In the genomic region with DNA sequence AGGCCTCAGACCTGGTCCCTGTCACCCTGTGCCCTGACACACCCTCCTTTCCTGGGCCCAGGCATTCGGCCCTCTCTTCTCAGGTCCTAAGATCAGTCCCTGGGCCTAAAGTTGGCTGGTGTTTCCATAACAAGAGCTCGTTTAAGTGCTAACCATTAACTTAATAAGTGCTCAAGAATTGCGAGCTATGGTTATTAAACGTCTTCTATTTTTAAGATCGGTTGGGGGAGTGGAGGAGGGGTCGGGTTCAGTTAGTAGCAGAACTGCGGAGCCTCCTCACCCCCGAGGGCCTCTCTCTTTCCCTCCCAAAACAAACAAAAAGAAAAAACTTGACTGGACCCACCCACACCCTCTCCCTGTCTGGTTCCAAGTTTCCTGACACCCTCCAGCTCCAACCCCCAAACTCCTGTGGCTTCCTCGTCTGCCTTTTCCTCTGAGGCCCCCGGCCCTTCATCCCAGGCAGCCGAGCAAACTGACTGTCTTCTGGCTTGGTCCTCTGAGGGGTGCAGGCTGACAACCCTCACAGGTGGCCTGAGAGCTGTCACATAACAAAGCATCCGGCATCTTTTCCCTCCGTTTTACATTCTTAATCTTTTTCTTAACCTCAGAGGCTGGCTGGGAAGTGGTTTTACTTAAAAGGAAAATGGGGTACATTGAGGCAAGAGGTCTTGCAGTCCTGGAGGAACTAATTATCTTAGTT, we compare ENCODE assay signal across 8 cellular contexts. TPM values are rescaled to one million over a fixed set of nuclear protein-coding genes. Genes with fewer than 3 reads are reported as not detected.
DNase-seq lines count a peak whose midpoint lies in the region; ATAC-seq and TF ChIP-seq lines count a peak whose summit lies in the region.

No MANE protein-coding gene starts in this region.

- TF ChIP-seq CTCF in coronary artery (IDR thresholded peaks at IDR 0.05): no peak
- TF ChIP-seq CTCF in nephron (IDR thresholded peaks at IDR 0.05; ENCODE audit: unreplicated experiment in 3 of 3): no peak

- peaks cover 61% of the 10 kb centered on the region for H3K4me1 ChIP-seq in CD4-positive, alpha-beta memory T cell (ENCODE audit: insufficient read depth, low read length)

- no peaks in the 10 kb centered on the region for H3K27me3 ChIP-seq in CD4-positive, alpha-beta memory T cell (ENCODE audit: insufficient read depth, low read length)

- peak overlapping the region; percentile 97 for H3K27ac ChIP-seq in CD4-positive, alpha-beta memory T cell (ENCODE audit: low read depth, low read length)
- peak overlapping the region; percentile 91 for H3K27ac ChIP-seq in KOPT-K1 (ENCODE audit: low read depth, low read length, poor library complexity, severe bottlenecking)
- peak overlapping the region; percentile 77 to 97 for H3K27ac ChIP-seq in coronary artery

- H3K4me3 Mint-ChIP-seq in CD4-positive, alpha-beta memory T cell: peak overlapping the region; percentile 91 to 97 (median 94)
- peak overlapping the region; percentile 95 to 97 (median 97) for H3K4me3 Mint-ChIP-seq in nephron

- no peaks in the 10 kb centered on the region for H3K9me3 ChIP-seq in CD4-positive, alpha-beta memory T cell (ENCODE audit: control insufficient read depth in 1 of 2, low read length in 2 of 2)
- H3K9me3 ChIP-seq in KOPT-K1 (ENCODE audit: insufficient read depth, low read length, poor library complexity, severe bottlenecking): no peaks in the 10 kb centered on the region

- peak overlapping the region; percentile 91 to 98 for H3K4me3 ChIP-seq in CD4-positive, alpha-beta memory T cell (ENCODE audit: low read length in 2 of 2)
- H3K4me3 ChIP-seq in coronary artery: peak overlapping the region; percentile 91

- H3K27ac Mint-ChIP-seq in CD4-positive, alpha-beta memory T cell: peak overlapping the region; percentile 90 to 100 (median 93)
- H3K27ac Mint-ChIP-seq in nephron: peak overlapping the region; percentile 96 to 100 (median 100)

- POLR2A ChIA-PET in CD4-positive, alpha-beta memory T cell (lab: Charles Lee; ENCODE audit: partially characterized antibody): interaction anchor here (0.6 to 3.9 kb wide), 15 partner anchors 10 to 1560 kb away, joined by 3 to 27 read pairs (median 4); partner anchors contain the start of genes CSNK2A1, SNRPB and ZNF343

- H3K9me3 Mint-ChIP-seq in CD4-positive, alpha-beta memory T cell: no peaks in the 10 kb centered on the region
- H3K9me3 Mint-ChIP-seq in nephron: no peaks in the 10 kb centered on the region

- peaks cover 0 to 2% of the 10 kb centered on the region in 2 donors for H3K27me3 Mint-ChIP-seq in CD4-positive, alpha-beta memory T cell
- no peaks in the 10 kb centered on the region for H3K27me3 Mint-ChIP-seq in nephron (ENCODE audit: low read depth)

- peaks cover 13 to 33% of the 10 kb centered on the region in 2 donors for H3K36me3 Mint-ChIP-seq in CD4-positive, alpha-beta memory T cell
- peaks cover 25% of the 10 kb centered on the region for H3K36me3 Mint-ChIP-seq in nephron (ENCODE audit: low read depth)

- ATAC-seq in GM19467 (IDR thresholded peaks at IDR 0.05; ENCODE audit: unreplicated experiment): no peak

- CTCF ChIA-PET in CD4-positive, alpha-beta memory T cell (lab: Charles Lee; ENCODE audit: partially characterized antibody): interaction anchor here (0.9 to 2.1 kb wide), 6 partner anchors 9 to 1270 kb away, joined by 3 to 10 read pairs (median 4); partner anchors contain the start of gene FAM110A

- intact Hi-C loops in CD4-positive, alpha-beta memory T cell (cut with micrococcal nuclease): loop anchor here (2.0 to 5.0 kb wide), 3 partner anchors 136 to 779 kb away; partner anchors contain the start of gene SNRPB

- DNase-seq in CD4-positive, alpha-beta memory T cell: no peak
- DNase-seq in coronary artery (ENCODE audit: low spot score): no peak
- DNase-seq in AG08396 (ENCODE audit: low spot score): no peak
- DNase-seq in medulla oblongata (ENCODE audit: extremely low spot score): no peak
- DNase-seq in NCI-H524 treated with DMSO at 0.1 percent for 48 hours (lab: John Stamatoyannopoulos, UW): no peak

- H3K4me1 Mint-ChIP-seq in CD4-positive, alpha-beta memory T cell: peaks cover 41 to 75% (median 55%) of the 10 kb centered on the region in 4 donors
- peaks cover 38% of the 10 kb centered on the region for H3K4me1 Mint-ChIP-seq in nephron

- peaks cover 4% of the 10 kb centered on the region for H3K36me3 ChIP-seq in CD4-positive, alpha-beta memory T cell (ENCODE audit: insufficient read depth, low read length)
- H3K36me3 ChIP-seq in KOPT-K1 (ENCODE audit: insufficient read depth, low read length): peaks cover 44% of the 10 kb centered on the region

RNA-seq across cellular contexts. Expression of gene STK35, which starts 2.0 kb away (rescaled TPM):
- 10 to 100 TPM; 18.5 to 19.3 TPM for total RNA-seq in CD4-positive, alpha-beta memory T cell
- 1 to 10 TPM; 5.9 to 6.4 TPM for polyA plus RNA-seq in CD4-positive, alpha-beta memory T cell
